Comparison of ENCODE assay signal across 8 cellular contexts in genomic region chr1:23577056-23577985, GRCh38. TPM values are rescaled to one million over a fixed set of nuclear protein-coding genes. Genes with fewer than 3 reads are reported as not detected.
A peak's percentile ranks its signal among the peaks of the same experiment; 100 is the strongest.
DNase-seq lines count a peak whose midpoint lies in the region; ATAC-seq, FAIRE-seq and TF ChIP-seq lines count a peak whose summit lies in the region.

No MANE protein-coding gene starts in this region.

- peak overlapping the region in 4 of 5 experiments; percentile 60 to 92 (median 84) for H3K27ac Mint-ChIP-seq in brain

- H3K27me3 ChIP-seq in GM23248 (replicated peaks; ENCODE audit: insufficient read depth) (no peaks in the 10 kb centered on the region), aorta (ENCODE audit: control insufficient read depth in 1 of 2, insufficient read depth in 2 of 2, low read length in 1 of 2) (no peaks in the 10 kb centered on the region)

- in situ Hi-C loops in GM23248 (cut with MboI), result no loop called here

- no peaks in the 10 kb centered on the region for H3K27me3 Mint-ChIP-seq in brain

- H3K36me3 ChIP-seq in GM23248 (ENCODE audit: low read depth) (no peaks in the 10 kb centered on the region), mesodermal cell (ENCODE audit: control insufficient read depth, insufficient read depth, low read length) (no peaks in the 10 kb centered on the region), aorta (ENCODE audit: control insufficient read depth in 1 of 2, insufficient read depth in 2 of 2, low read length in 1 of 2) (no peaks in the 10 kb centered on the region)

- H3K4me3 ChIP-seq in GM23248 (peak overlapping the region; percentile 61), mesodermal cell (ENCODE audit: extremely low read depth, insufficient read depth, low read length, poor library complexity, severe bottlenecking) (peak overlapping the region; percentile 18), aorta (ENCODE audit: low read length in 2 of 2) (peak overlapping the region in 1 of 2 donors; percentile 85)

- H2AFZ ChIP-seq in GM23248, result peak overlapping the region; percentile 9; the same call in 1 of the 2 replicates

- no peak for TF ChIP-seq CTCF in brain (conservative IDR thresholded peaks at IDR 0.05)

- H4K20me1 ChIP-seq in GM23248 (ENCODE audit: insufficient read depth), result no peaks in the 10 kb centered on the region

- no peaks in the 10 kb centered on the region for H3K36me3 Mint-ChIP-seq in brain

- DNase-seq in GM12892 (ENCODE audit: insufficient read length), result peak; percentile 43
- DNase-seq in GM23248, result peak; percentile 92
- DNase-seq in NOMO-1 (lab: John Stamatoyannopoulos, UW; ENCODE audit: unreplicated experiment in 2 of 2), result peak; percentile 61 to 83
- peak in 1 of 2 donors; percentile 74 for DNase-seq in aorta
- DNase-seq in HPDE6-E6E7 (ENCODE audit: extremely low spot score), result no peak
- DNase-seq in DMS114 treated with DMSO at 0.1 percent for 48 hours (lab: John Stamatoyannopoulos, UW; ENCODE audit: unreplicated experiment), result no peak

- H3K79me2 ChIP-seq in GM23248 (ENCODE audit: insufficient read depth), result no peaks in the 10 kb centered on the region

- no peaks in the 10 kb centered on the region for H3K9me2 ChIP-seq in GM23248 (ENCODE audit: insufficient read depth)

- ATAC-seq in aorta (ENCODE audit: low FRiP score), result peak; percentile 80

- TF ChIP-seq POLR2A in GM12892 (IDR thresholded peaks at IDR 0.05; ENCODE audit: low read depth, low read length), result peak; percentile 25; the same call in 1 of the 2 replicates

- H3F3A ChIP-seq in GM23248 (ENCODE audit: insufficient read depth), result peaks cover 43% of the 10 kb centered on the region

- WGBS in GM23248 (ENCODE audit: low coverage in 1 of 2, low lambda C conversion rate in 2 of 2, missing lambda C conversion rate in 2 of 2), 2 experiments, result 7 to 13% methylated on average over 11 of the region's 11 CpGs
- WGBS in mesodermal cell (ENCODE audit: insufficient coverage in 2 of 2), 2 experiments, result 57 to 62% methylated on average over 9 to 10 of the region's 11 CpGs
- WGBS in aorta, 2 donors, result 1 to 2% methylated on average over 11 of the region's 11 CpGs

- peak; percentile 79 for FAIRE-seq in GM12892 (lab: Jason Lieb, UNC)

- H3K4me1 Mint-ChIP-seq in brain, result peaks cover 42% of the 10 kb centered on the region

- peak overlapping the region; percentile 85 for H3K9ac ChIP-seq in GM23248

- H3K9me3 ChIP-seq in GM23248 (ENCODE audit: low read depth), result no peaks in the 10 kb centered on the region
- H3K9me3 ChIP-seq in mesodermal cell (ENCODE audit: control insufficient read depth, low read length), result peaks cover 5% of the 10 kb centered on the region
- H3K9me3 ChIP-seq in aorta (ENCODE audit: control insufficient read depth, low read length), result no peaks in the 10 kb centered on the region

- peaks cover 0 to 11% (median 3%) of the 10 kb centered on the region in 5 experiments for H3K9me3 Mint-ChIP-seq in brain

- intact Hi-C loops in aorta (cut with DNase I), result loop anchor here (1.0 to 5.0 kb wide), 3 partner anchors 15 to 55 kb away; partner anchors contain the start of gene ID3 (in 1 of the 2)

- peak overlapping the region in 2 of 5 experiments; percentile 31 to 53 for H3K4me3 Mint-ChIP-seq in brain

- peak overlapping the region; percentile 88 for H3K4me2 ChIP-seq in GM23248 (ENCODE audit: unreplicated experiment)

- peak overlapping the region; percentile 98 for H3K27ac ChIP-seq in GM23248
- H3K27ac ChIP-seq in mesodermal cell (ENCODE audit: low read depth, low read length, severe bottlenecking), result peak overlapping the region; percentile 98
- H3K27ac ChIP-seq in aorta (ENCODE audit: low read depth in 1 of 2, low read length in 2 of 2), result peak overlapping the region; percentile 95 to 100

- H3K4me1 ChIP-seq in GM23248 (ENCODE audit: insufficient read depth), result peaks cover 37% of the 10 kb centered on the region
- H3K4me1 ChIP-seq in mesodermal cell (ENCODE audit: control insufficient read depth, insufficient read depth, low read length, poor library complexity, severe bottlenecking), result peaks cover 45% of the 10 kb centered on the region
- peaks cover 2 to 15% of the 10 kb centered on the region in 2 donors for H3K4me1 ChIP-seq in aorta (ENCODE audit: control insufficient read depth in 1 of 2, insufficient read depth in 2 of 2, low read length in 2 of 2)

RNA-seq across cellular contexts. Expression of gene ID3, which starts 18.0 kb away (rescaled TPM):
- 101 TPM for polyA plus RNA-seq in GM12892 (2012; ENCODE audit: missing spikeins)
- total RNA-seq in GM23248 (2014; rRNA removed; shearing (Covaris generic)), result 332 and 376 TPM in 2 replicates
- 680 and 684 TPM in 2 replicates for polyA plus RNA-seq in GM23248 (2016; fragmentation: Nextera tagmentation; extraction: Ambion mirVana)
- polyA plus RNA-seq in brain (ENCODE audit: insufficient read depth, low read depth, low replicate concordance), result 60.1 TPM
- 1,122 TPM for polyA plus RNA-seq in mesodermal cell (2013, experiment 1 of 2)
- 943 TPM for polyA plus RNA-seq in mesodermal cell (2013, experiment 2 of 2)
- 100 to 1,000 TPM; 368 to 390 TPM for total RNA-seq in aorta
- 100 to 1,000 TPM; 349 to 603 TPM for polyA plus RNA-seq in aorta

RNA-seq across cellular contexts. Expression of gene E2F2, which starts 46.3 kb away (rescaled TPM):
- 2.0 TPM for polyA plus RNA-seq in GM12892 (2012; ENCODE audit: missing spikeins)
- 1.1 and 1.2 TPM in 2 replicates for total RNA-seq in GM23248 (2014; rRNA removed; shearing (Covaris generic))
- 0.20 and 0.51 TPM in 2 replicates for polyA plus RNA-seq in GM23248 (2016; fragmentation: Nextera tagmentation; extraction: Ambion mirVana)
- 10.2 TPM for polyA plus RNA-seq in brain (ENCODE audit: insufficient read depth, low read depth, low replicate concordance)
- polyA plus RNA-seq in mesodermal cell (2013, experiment 1 of 2), result 1.1 TPM
- polyA plus RNA-seq in mesodermal cell (2013, experiment 2 of 2), result 0.96 TPM
- total RNA-seq in aorta, result under 1 TPM; 0.42 to 0.96 TPM
- polyA plus RNA-seq in aorta, result under 1 TPM in 1 of 2 donors, not detected in 1; 0.50 TPM

Comparison
In these comparisons a context has a peak if more than half of its experiments do, and no peak if none do; other contexts are left out.
1. DNase-seq: peak in GM12892 (single experiment), GM23248 (single experiment) and NOMO-1 (2 of 2); none in HPDE6-E6E7 (single experiment) and DMS114 treated with DMSO at 0.1 percent for 48 hours (single experiment).
2. Peak in every context shown above with its lines, with median percentiles within 50 percentile points of each other: H3K27ac ChIP-seq.